Comparison of ENCODE assay signal across 28 cellular contexts in genomic region chr4:3936184-3936583, GRCh38.
DNase-seq lines count a peak whose midpoint lies in the region; ATAC-seq, FAIRE-seq and TF ChIP-seq lines count a peak whose summit lies in the region.
"Had no signal": no experiment of that assay in that cellular context is flagged by ENCODE, and none has a peak within 500 bp of the region (broad histone marks: within the 10 kb centered on the region; RNA-seq: fewer than 3 reads in every experiment).

No MANE protein-coding gene starts in this region.

- H3K27ac Mint-ChIP-seq in astrocyte (ENCODE audit: unreplicated experiment) (peak overlapping the region; percentile 53), endodermal cell (no peak overlapping the region)
- no peak overlapping the region for H3K27ac Mint-ChIP-seq in activated CD4-positive, alpha-beta T cell treated with anti-CD3 and anti-CD28 coated beads, Interleukin-2, amount 10 ng/mL, durations not matched to agents 24 days and 14 days
- H3K27ac Mint-ChIP-seq: CD4-positive, alpha-beta memory T cell; CD4-positive, CD25-positive, alpha-beta regulatory T cell; CD8-positive, alpha-beta memory T cell had no signal

- no peak overlapping the region for H2BK120ac ChIP-seq in neuronal stem cell (ENCODE audit: low read depth, low read length)

- H3K4me3 ChIP-seq in astrocyte (ENCODE audit: insufficient read depth, low read depth, low read length) = no peak overlapping the region
- H3K4me3 ChIP-seq in endodermal cell (ENCODE audit: low read length) = no peak overlapping the region
- no peak overlapping the region for H3K4me3 ChIP-seq in neuronal stem cell (ENCODE audit: low read length in 2 of 2)
- H3K4me3 ChIP-seq in transverse colon = no peak overlapping the region
- H3K4me3 ChIP-seq: BLaER1, GM12878 had no signal

- in situ Hi-C loops in transverse colon (cut with MboI; ENCODE audit: low pct_ligation_motif_present in 1 of 4, low pct_unique_long_range_greater_than_20kb in 1 of 4, low sequenced_read_pairs in 3 of 4) = no loop called here

- H2BK5ac ChIP-seq in neuronal stem cell (ENCODE audit: low read length) = no peak overlapping the region

- WGBS in endodermal cell (ENCODE audit: insufficient coverage in 1 of 2, insufficient read length in 1 of 2), 2 experiments = 94 to 95% methylated on average over 3 to 13 of the region's 13 CpGs
- no CpG with 5 or more reads among the region's 13 CpGs for WGBS in neuronal stem cell (ENCODE audit: extremely low coverage in 2 of 2, insufficient read length in 2 of 2, insufficient replicate concordance in 1 of 2), 2 donors
- 85% methylated on average over 13 of the region's 13 CpGs; no CpG with 5 or more reads in 1 of the 2 donors for WGBS in transverse colon (ENCODE audit: low coverage in 1 of 2), 2 donors

- H2AK5ac ChIP-seq in neuronal stem cell (ENCODE audit: low read depth, low read length) = no peak overlapping the region

- no peaks in the 10 kb centered on the region for H3K79me2 ChIP-seq in astrocyte (ENCODE audit: insufficient read depth, low read length)

- H3K36me3 Mint-ChIP-seq in astrocyte (ENCODE audit: low read depth, unreplicated experiment) = no peaks in the 10 kb centered on the region
- peaks cover 23% of the 10 kb centered on the region for H3K36me3 Mint-ChIP-seq in endodermal cell (ENCODE audit: low read depth)
- H3K36me3 Mint-ChIP-seq in activated CD4-positive, alpha-beta T cell treated with anti-CD3 and anti-CD28 coated beads, Interleukin-2, amount 10 ng/mL, durations not matched to agents 24 days and 14 days (ENCODE audit: low read depth) = no peaks in the 10 kb centered on the region
- H3K36me3 Mint-ChIP-seq: CD14-positive monocyte; CD4-positive, alpha-beta memory T cell; CD4-positive, CD25-positive, alpha-beta regulatory T cell; CD8-positive, alpha-beta memory T cell had no signal

- ATAC-seq in HG02678 (IDR thresholded peaks at IDR 0.05; ENCODE audit: unreplicated experiment) = no peak
- ATAC-seq: GM12878 had no signal

- H3K36me3 ChIP-seq in astrocyte (ENCODE audit: insufficient read depth, low read length) = no peaks in the 10 kb centered on the region
- peaks cover 7% of the 10 kb centered on the region for H3K36me3 ChIP-seq in endodermal cell (ENCODE audit: control insufficient read depth, insufficient read depth, low read length)
- H3K36me3 ChIP-seq in neuronal stem cell (replicated peaks in 1 of 2; ENCODE audit: control insufficient read depth in 2 of 2, insufficient read depth in 2 of 2, low read length in 2 of 2) = no peaks in the 10 kb centered on the region
- no peaks in the 10 kb centered on the region for H3K36me3 ChIP-seq in transverse colon
- H3K36me3 ChIP-seq: BE2C, BLaER1 had no signal

- no peak overlapping the region for H3K4me3 Mint-ChIP-seq in astrocyte (ENCODE audit: unreplicated experiment)
- no peak overlapping the region for H3K4me3 Mint-ChIP-seq in endodermal cell
- H3K4me3 Mint-ChIP-seq in activated CD4-positive, alpha-beta T cell treated with anti-CD3 and anti-CD28 coated beads, Interleukin-2, amount 10 ng/mL, durations not matched to agents 24 days and 14 days = no peak overlapping the region
- H3K4me3 Mint-ChIP-seq: CD14-positive monocyte; CD4-positive, alpha-beta memory T cell; CD4-positive, CD25-positive, alpha-beta regulatory T cell; CD8-positive, alpha-beta memory T cell had no signal

- H3K27me3 ChIP-seq in astrocyte (ENCODE audit: insufficient read depth, low read length) (no peaks in the 10 kb centered on the region), endodermal cell (ENCODE audit: control insufficient read depth, insufficient read depth, low read length, poor library complexity, severe bottlenecking) (no peaks in the 10 kb centered on the region), neuronal stem cell (ENCODE audit: control insufficient read depth in 3 of 3, insufficient read depth in 3 of 3, low read depth in 1 of 3, low read length in 3 of 3) (no peaks in the 10 kb centered on the region), transverse colon (no peaks in the 10 kb centered on the region)
- H3K27me3 ChIP-seq: BE2C, BLaER1 had no signal

- no peaks in the 10 kb centered on the region for H4K20me1 ChIP-seq in astrocyte (ENCODE audit: insufficient read depth, low read length)
- H4K20me1 ChIP-seq: BLaER1 had no signal

- no peak overlapping the region for H3K4me2 ChIP-seq in astrocyte (ENCODE audit: low read length)
- no peak overlapping the region for H3K4me2 ChIP-seq in neuronal stem cell (ENCODE audit: insufficient read depth, low read length, poor library complexity, severe bottlenecking)
- H3K4me2 ChIP-seq: BLaER1 had no signal

- no peaks in the 10 kb centered on the region for H3K79me1 ChIP-seq in neuronal stem cell (ENCODE audit: low read depth, low read length)

- DNase-seq in astrocyte (ENCODE audit: low read depth) = no peak
- peak; percentile 64 for DNase-seq in endodermal cell
- DNase-seq in neuronal stem cell (ENCODE audit: low spot score) = no peak
- DNase-seq in transverse colon = no peak
- no peak for DNase-seq in activated CD4-positive, alpha-beta T cell treated with anti-CD3 and anti-CD28 coated beads, Interleukin-2, amount 10 ng/mL, durations not matched to agents 24 days and 14 days
- DNase-seq in NCI-H1436 (lab: John Stamatoyannopoulos, UW) = no peak
- DNase-seq: 8988T; ACHN; BE2C; C1 segment of cervical spinal cord; CD4-positive, alpha-beta memory T cell; CD4-positive, CD25-positive, alpha-beta regulatory T cell; CD8-positive, alpha-beta memory T cell; COR-L47; DMS 273 treated with DMSO at 0.1 percent for 48 hours; DMS153; DMS53; DMS79; DND-41; EL; GDM1 had no signal

- H3K9me3 Mint-ChIP-seq in astrocyte (ENCODE audit: unreplicated experiment) (no peaks in the 10 kb centered on the region), endodermal cell (no peaks in the 10 kb centered on the region)
- H3K9me3 Mint-ChIP-seq in activated CD4-positive, alpha-beta T cell treated with anti-CD3 and anti-CD28 coated beads, Interleukin-2, amount 10 ng/mL, durations not matched to agents 24 days and 14 days = no peaks in the 10 kb centered on the region
- H3K9me3 Mint-ChIP-seq: CD14-positive monocyte; CD4-positive, alpha-beta memory T cell; CD8-positive, alpha-beta memory T cell had no signal

- no peak overlapping the region for H2AFZ ChIP-seq in astrocyte (ENCODE audit: low read depth, low read length)
- H2AFZ ChIP-seq in neuronal stem cell (ENCODE audit: low read length) = no peak overlapping the region

- peak overlapping the region; percentile 57 for H3K18ac ChIP-seq in neuronal stem cell (ENCODE audit: low read length)

- no peak for TF ChIP-seq EP300 in transverse colon (IDR thresholded peaks at IDR 0.05; ENCODE audit: low read depth)

- peaks cover 9% of the 10 kb centered on the region for H3K27me3 Mint-ChIP-seq in astrocyte (ENCODE audit: low read depth, unreplicated experiment)
- peaks cover 1% of the 10 kb centered on the region for H3K27me3 Mint-ChIP-seq in endodermal cell (ENCODE audit: insufficient read depth)
- H3K27me3 Mint-ChIP-seq in activated CD4-positive, alpha-beta T cell treated with anti-CD3 and anti-CD28 coated beads, Interleukin-2, amount 10 ng/mL, durations not matched to agents 24 days and 14 days = no peaks in the 10 kb centered on the region
- H3K27me3 Mint-ChIP-seq: CD4-positive, CD25-positive, alpha-beta regulatory T cell had no signal

- no peaks in the 10 kb centered on the region for H3K9me3 ChIP-seq in astrocyte (ENCODE audit: insufficient read depth, low read depth, low read length)
- no peaks in the 10 kb centered on the region for H3K9me3 ChIP-seq in endodermal cell (ENCODE audit: control insufficient read depth, low read length)
- H3K9me3 ChIP-seq in neuronal stem cell (replicated peaks in 1 of 2; ENCODE audit: control insufficient read depth in 2 of 2, insufficient read depth in 1 of 2, low read depth in 1 of 2, low read length in 2 of 2) = no peaks in the 10 kb centered on the region
- no peaks in the 10 kb centered on the region for H3K9me3 ChIP-seq in transverse colon
- H3K9me3 ChIP-seq: BE2C, BLaER1 had no signal

- no peak overlapping the region for H2BK12ac ChIP-seq in neuronal stem cell (ENCODE audit: low read length)

- H4K8ac ChIP-seq in neuronal stem cell (ENCODE audit: low read depth, low read length) = no peak overlapping the region

- H3K9ac ChIP-seq in astrocyte (ENCODE audit: low read length) (no peak overlapping the region), endodermal cell (ENCODE audit: extremely low read depth, low read length, poor library complexity, severe bottlenecking) (no peak overlapping the region), neuronal stem cell (ENCODE audit: low read depth, low read length, poor library complexity) (no peak overlapping the region)
- H3K9ac ChIP-seq: BLaER1 had no signal

- no peak overlapping the region for H3K14ac ChIP-seq in neuronal stem cell (ENCODE audit: low read length)

- H3K27ac ChIP-seq in astrocyte (ENCODE audit: low read depth, low read length) = no peak overlapping the region
- H3K27ac ChIP-seq in endodermal cell (ENCODE audit: low read depth, low read length) = no peak overlapping the region
- H3K27ac ChIP-seq in neuronal stem cell (replicated peaks; ENCODE audit: low read length) = no peak overlapping the region
- no peak overlapping the region for H3K27ac ChIP-seq in transverse colon
- H3K27ac ChIP-seq: BLaER1 had no signal

- H3K4me1 ChIP-seq in astrocyte (ENCODE audit: insufficient read depth, low read length) = no peaks in the 10 kb centered on the region
- peaks cover 4% of the 10 kb centered on the region for H3K4me1 ChIP-seq in endodermal cell (ENCODE audit: control insufficient read depth, insufficient read depth, low read length)
- H3K4me1 ChIP-seq in neuronal stem cell (ENCODE audit: control insufficient read depth in 2 of 2, insufficient read depth in 1 of 2, low read depth in 1 of 2, low read length in 2 of 2) = peaks cover 0 to 5% of the 10 kb centered on the region in 2 donors
- no peaks in the 10 kb centered on the region for H3K4me1 ChIP-seq in transverse colon
- H3K4me1 ChIP-seq: BE2C, BLaER1 had no signal

- no peak overlapping the region for H4K91ac ChIP-seq in neuronal stem cell (ENCODE audit: low read depth, low read length, poor library complexity)

- H3K23ac ChIP-seq in neuronal stem cell (ENCODE audit: low read depth, low read length, poor library complexity) = no peak overlapping the region

- no peak overlapping the region for H2BK15ac ChIP-seq in neuronal stem cell (ENCODE audit: low read length)

- intact Hi-C loops in transverse colon (cut with DNase I; ENCODE audit: low total_unique reads) = loop anchor here (10.0 kb wide), 1 partner anchor 921 kb away; no protein-coding TSS in a partner anchor
- intact Hi-C loops in activated CD4-positive, alpha-beta T cell treated with anti-CD3 and anti-CD28 coated beads, Interleukin-2, amount 10 ng/mL, durations not matched to agents 24 days and 14 days (cut with micrococcal nuclease) = no loop called here

- TF ChIP-seq POLR2A in transverse colon (IDR thresholded peaks at IDR 0.05) = no peak

- no peak overlapping the region for H3K4ac ChIP-seq in neuronal stem cell (ENCODE audit: low read length)

- H3K4me1 Mint-ChIP-seq in astrocyte (ENCODE audit: low read depth, unreplicated experiment) = no peaks in the 10 kb centered on the region
- H3K4me1 Mint-ChIP-seq in endodermal cell = peaks cover 9% of the 10 kb centered on the region
- peaks cover 2% of the 10 kb centered on the region for H3K4me1 Mint-ChIP-seq in activated CD4-positive, alpha-beta T cell treated with anti-CD3 and anti-CD28 coated beads, Interleukin-2, amount 10 ng/mL, durations not matched to agents 24 days and 14 days
- H3K4me1 Mint-ChIP-seq: CD14-positive monocyte; CD4-positive, alpha-beta memory T cell; CD8-positive, alpha-beta memory T cell had no signal

- TF ChIP-seq CTCF in astrocyte (IDR thresholded peaks at IDR 0.05; ENCODE audit: insufficient read depth, low read depth, low read length) (no peak), endodermal cell (conservative IDR thresholded peaks at IDR 0.05) (no peak), transverse colon (IDR thresholded peaks at IDR 0.05) (no peak)

- FAIRE-seq in astrocyte (lab: Jason Lieb, UNC) = no peak
- FAIRE-seq: A204.1, GM12878, GM12892, GM18507 had no signal
